ENCODE assay signal across 8 cellular contexts in the genomic region with DNA sequence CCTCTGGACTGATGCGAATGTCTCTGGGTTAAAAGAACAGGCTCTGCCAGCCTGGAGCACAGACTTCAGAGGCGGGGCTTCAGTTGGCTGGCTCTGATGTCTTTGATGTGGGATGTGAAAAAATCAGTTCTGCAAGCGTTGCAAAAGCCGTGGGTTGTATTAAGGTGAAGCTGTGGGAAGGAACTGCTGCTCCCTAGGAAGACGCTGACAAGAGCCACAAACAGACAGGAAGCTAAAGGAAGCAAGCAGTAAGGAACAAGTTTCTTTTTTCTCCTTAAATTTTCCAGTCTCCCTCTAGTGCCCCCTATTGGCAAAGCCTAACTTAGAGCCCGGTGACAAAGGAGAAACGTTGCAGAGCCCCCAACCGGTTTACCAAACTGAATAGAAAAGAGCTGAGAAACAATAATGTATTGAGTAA.
DNase-seq lines count a peak whose midpoint lies in the region; ATAC-seq and TF ChIP-seq lines count a peak whose summit lies in the region.

No MANE protein-coding gene starts in this region.

- peaks cover 1% of the 10 kb centered on the region for H3K9me3 Mint-ChIP-seq in activated naive CD4-positive, alpha-beta T cell treated with anti-CD3 and anti-CD28 coated beads for 36 hours

- peak; percentile 34 for TF ChIP-seq CTCF in AG09319 (IDR thresholded peaks at IDR 0.05; ENCODE audit: low read depth, low read length)

- DNase-seq in AG09319 (ENCODE audit: extremely low read depth, low read depth) (no peak), astrocyte of the hippocampus (ENCODE audit: low read depth, low spot score) (peak; percentile 68), left kidney (ENCODE audit: low read depth, low spot score) (peak; percentile 87), cerebellum (ENCODE audit: low spot score) (no peak), 8988T (no peak)
- DNase-seq in activated naive CD4-positive, alpha-beta T cell treated with anti-CD3 and anti-CD28 coated beads for 36 hours, result no peak

- peaks cover 2% of the 10 kb centered on the region for H3K27me3 Mint-ChIP-seq in activated naive CD4-positive, alpha-beta T cell treated with anti-CD3 and anti-CD28 coated beads for 36 hours (ENCODE audit: low read depth)

- H3K4me3 ChIP-seq in HUES64 (ENCODE audit: low read length), result peak overlapping the region; percentile 41

- no peaks in the 10 kb centered on the region for H3K36me3 Mint-ChIP-seq in activated naive CD4-positive, alpha-beta T cell treated with anti-CD3 and anti-CD28 coated beads for 36 hours (ENCODE audit: low read depth)

- no peaks in the 10 kb centered on the region for H3K9me3 ChIP-seq in HUES64 (ENCODE audit: insufficient read depth, low read depth, low read length)

- no peak overlapping the region for H3K27ac ChIP-seq in HUES64 (ENCODE audit: low read depth, low read length)

- no peaks in the 10 kb centered on the region for H3K27me3 ChIP-seq in HUES64 (ENCODE audit: insufficient read depth, low read length)

- 26% methylated on average over 7 of the region's 8 CpGs for WGBS in HUES64

- no peaks in the 10 kb centered on the region for H3K4me1 Mint-ChIP-seq in activated naive CD4-positive, alpha-beta T cell treated with anti-CD3 and anti-CD28 coated beads for 36 hours (ENCODE audit: low read depth)

- H3K9ac ChIP-seq in HUES64 (ENCODE audit: low read depth, low read length), result no peak overlapping the region

- ATAC-seq in HG03439 (IDR thresholded peaks at IDR 0.05; ENCODE audit: unreplicated experiment), result no peak

- peaks cover 11% of the 10 kb centered on the region for H3K4me1 ChIP-seq in HUES64 (ENCODE audit: insufficient read depth, low read length)

- H3K27ac Mint-ChIP-seq in activated naive CD4-positive, alpha-beta T cell treated with anti-CD3 and anti-CD28 coated beads for 36 hours, result no peak overlapping the region

- H3K4me3 Mint-ChIP-seq in activated naive CD4-positive, alpha-beta T cell treated with anti-CD3 and anti-CD28 coated beads for 36 hours, result no peak overlapping the region

- intact Hi-C loops in activated naive CD4-positive, alpha-beta T cell treated with anti-CD3 and anti-CD28 coated beads for 36 hours (cut with micrococcal nuclease), result no loop called here

- no peaks in the 10 kb centered on the region for H3K36me3 ChIP-seq in HUES64 (ENCODE audit: insufficient read depth, low read length)

- CTCF ChIA-PET in activated naive CD4-positive, alpha-beta T cell treated with anti-CD3 and anti-CD28 coated beads for 36 hours (lab: Charles Lee), result no interaction called here

Comparison
In these comparisons a context has a peak if more than half of its experiments do, and no peak if none do; other contexts are left out.
1. DNase-seq: peak in astrocyte of the hippocampus (single experiment) and left kidney (single experiment); none in AG09319 (single experiment), cerebellum (single experiment), 8988T (single experiment) and activated naive CD4-positive, alpha-beta T cell treated with anti-CD3 and anti-CD28 coated beads for 36 hours (single experiment).